ENCODE assay signal across 32 cellular contexts in the genomic region with DNA sequence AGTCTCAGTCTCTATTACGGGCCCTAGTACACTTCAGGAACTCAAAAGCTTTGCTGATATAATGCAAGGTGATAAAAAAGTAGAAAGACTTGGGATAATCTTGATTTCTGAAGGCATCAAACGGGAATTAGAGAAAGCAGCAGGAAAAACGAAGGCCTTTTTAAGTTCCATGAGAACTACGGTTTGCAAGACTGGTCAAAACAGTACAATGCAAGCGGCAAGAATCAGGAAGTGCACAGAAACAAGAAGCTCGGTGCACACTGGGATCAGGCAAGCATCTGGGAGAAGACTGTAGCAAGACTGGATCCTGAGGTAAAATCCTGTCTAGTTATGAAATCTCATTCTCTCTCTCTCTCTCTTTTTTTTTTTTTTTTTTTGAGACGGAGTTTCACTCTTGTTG. TPM values are rescaled to one million over a fixed set of nuclear protein-coding genes. Genes with fewer than 3 reads are reported as not detected.
"Had no signal": no experiment of that assay in that cellular context is flagged by ENCODE, and none has a peak within 500 bp of the region (broad histone marks: within the 10 kb centered on the region; RNA-seq: fewer than 3 reads in every experiment).

No MANE protein-coding gene starts in this region.

- H3K4me1 ChIP-seq: ascending aorta, breast epithelium, colonic mucosa, foreskin keratinocyte, gastrocnemius medialis, heart left ventricle had no signal

- H3K27ac ChIP-seq: ascending aorta, breast epithelium, cardiac muscle cell, colonic mucosa, foreskin keratinocyte, gastrocnemius medialis, heart left ventricle had no signal

- H3K9me3 ChIP-seq: colonic mucosa, gastrocnemius medialis had no signal

- H3K27me3 ChIP-seq: ascending aorta, breast epithelium, cardiac muscle cell, colonic mucosa, foreskin keratinocyte, gastrocnemius medialis, heart left ventricle had no signal

- H3K4me3 ChIP-seq: ascending aorta, breast epithelium, cardiac muscle cell, colonic mucosa, gastrocnemius medialis, heart left ventricle had no signal

- ATAC-seq: activated naive CD4-positive, alpha-beta T cell treated with anti-CD3 and anti-CD28 coated beads, Interleukin-2, amount 50 U/mL, for 72 hours; esophagus mucosa; foreskin keratinocyte; gastrocnemius medialis; heart left ventricle had no signal

- H3K36me3 ChIP-seq: ascending aorta, breast epithelium, cardiac muscle cell, colonic mucosa, gastrocnemius medialis, heart left ventricle had no signal

- DNase-seq: activated CD4-positive, alpha-beta memory T cell treated with anti-CD3 and anti-CD28 coated beads, Interleukin-2, amount 10 ng/mL, durations not matched to agents 7 days and 5 days; activated CD4-positive, alpha-beta T cell treated with anti-CD3 and anti-CD28 coated beads for 1 hour; activated CD4-positive, alpha-beta T cell treated with anti-CD3 and anti-CD28 coated beads for 4 hours; activated CD4-positive, alpha-beta T cell treated with anti-CD3 and anti-CD28 coated beads, Interleukin-2, amount 10 ng/mL, durations not matched to agents 7 days and 5 days; activated CD4-positive, alpha-beta T cell treated with anti-CD3 and anti-CD28 coated beads, Interleukin-2, amount 50 U/mL, for 4 hours; activated CD4-positive, CD25-positive, alpha-beta regulatory T cell; activated CD8-positive, alpha-beta memory T cell treated with anti-CD3 and anti-CD28 coated beads, Interleukin-2, amount 50 U/mL, for 48 hours; activated gamma-delta T cell; activated naive CD4-positive, alpha-beta T cell; activated naive CD4-positive, alpha-beta T cell treated with anti-CD3 and anti-CD28 coated beads, Interleukin-2, amount 10 ng/mL, durations not matched to agents 7 days and 5 days; activated naive CD8-positive, alpha-beta T cell treated with anti-CD3 and anti-CD28 coated beads, Interleukin-2, amount 10 ng/mL, durations not matched to agents 7 days and 5 days; activated T-cell treated with anti-CD3 and anti-CD28 coated beads for 4 hours; activated T-cell treated with anti-CD3 and anti-CD28 coated beads, Interleukin-2, amount 50 U/mL, for 24 hours; activated T-cell treated with anti-CD3 and anti-CD28 coated beads, Interleukin-2, amount 50 U/mL, for 72 hours; central memory CD4-positive, alpha-beta T cell; cerebellar nuclear complex; colonic mucosa; effector memory CD4-positive, alpha-beta T cell; endodermal cell; foreskin keratinocyte; gastrocnemius medialis; glutamatergic neuron; heart left ventricle; T-helper 9 cell had no signal

RNA-seq across cellular contexts. Expression of gene NTMT2, which starts 28.6 kb away (rescaled TPM):
- total RNA-seq: activated CD4-positive, alpha-beta memory T cell treated with anti-CD3 and anti-CD28 coated beads, Interleukin-2, amount 10 ng/mL, durations not matched to agents 7 days and 5 days; activated CD4-positive, alpha-beta T cell treated with anti-CD3 and anti-CD28 coated beads, Interleukin-2, amount 10 ng/mL, durations not matched to agents 7 days and 5 days; activated naive CD4-positive, alpha-beta T cell treated with anti-CD3 and anti-CD28 coated beads, Interleukin-2, amount 50 U/mL, for 72 hours; activated naive CD8-positive, alpha-beta T cell treated with anti-CD3 and anti-CD28 coated beads, Interleukin-2, amount 10 ng/mL, durations not matched to agents 7 days and 5 days; activated T-cell treated with anti-CD3 and anti-CD28 coated beads, Interleukin-2, amount 50 U/mL, for 72 hours; ascending aorta; breast epithelium; cardiac muscle cell; colonic mucosa; dermis microvascular lymphatic vessel endothelial cell; epithelial cell of proximal tubule; esophagus mucosa; foreskin keratinocyte; gastrocnemius medialis; T-helper 2 cell treated with Interferon-gamma antibody and Interleukin-4, amounts not matched to agents 100 ng/mL and 5 ng/mL, for 36 hours had no signal
- polyA plus RNA-seq: foreskin keratinocyte had no signal
